20 cellular contexts compared by ENCODE assay signal in genomic region chr6:16476861-16477260, GRCh38.
DNase-seq lines count a peak whose midpoint lies in the region; ATAC-seq, FAIRE-seq and TF ChIP-seq lines count a peak whose summit lies in the region.
"Had no signal": no experiment of that assay in that cellular context is flagged by ENCODE, and none has a peak within 500 bp of the region (broad histone marks: within the 10 kb centered on the region; RNA-seq: fewer than 3 reads in every experiment).

No MANE protein-coding gene starts in this region.

- TF ChIP-seq POLR2A in GM12892 (IDR thresholded peaks at IDR 0.05; ENCODE audit: low read depth, low read length), result no peak; the same call in 1 of the 2 replicates

- TF ChIP-seq CTCF in type B pancreatic cell (conservative IDR thresholded peaks at IDR 0.05), result no peak

- H3K27ac Mint-ChIP-seq in activated CD4-positive, alpha-beta memory T cell treated with anti-CD3 and anti-CD28 coated beads for 36 hours, result peak overlapping the region; percentile 69
- H3K27ac Mint-ChIP-seq in activated CD4-positive, alpha-beta memory T cell treated with anti-CD3 and anti-CD28 coated beads, Interleukin-2, amount 10 ng/mL, durations not matched to agents 7 days and 5 days, result no peak overlapping the region
- peak overlapping the region; percentile 90 for H3K27ac Mint-ChIP-seq in memory B cell
- no peak overlapping the region for H3K27ac Mint-ChIP-seq in type B pancreatic cell
- H3K27ac Mint-ChIP-seq: neural progenitor cell had no signal

- H3K4me3 Mint-ChIP-seq in activated CD4-positive, alpha-beta memory T cell treated with anti-CD3 and anti-CD28 coated beads for 36 hours, result no peak overlapping the region
- H3K4me3 Mint-ChIP-seq in activated CD4-positive, alpha-beta memory T cell treated with anti-CD3 and anti-CD28 coated beads, Interleukin-2, amount 10 ng/mL, durations not matched to agents 7 days and 5 days, result no peak overlapping the region
- H3K4me3 Mint-ChIP-seq in memory B cell, result peak overlapping the region; percentile 15
- no peak overlapping the region for H3K4me3 Mint-ChIP-seq in type B pancreatic cell
- H3K4me3 Mint-ChIP-seq: neural progenitor cell had no signal

- POLR2A ChIA-PET in activated CD4-positive, alpha-beta memory T cell treated with anti-CD3 and anti-CD28 coated beads for 36 hours (lab: Charles Lee), result no interaction called here
- POLR2A ChIA-PET in activated CD4-positive, alpha-beta memory T cell treated with anti-CD3 and anti-CD28 coated beads, Interleukin-2, amount 10 ng/mL, durations not matched to agents 7 days and 5 days (lab: Charles Lee), result interaction anchor here (8.9 kb wide), 1 partner anchor 41 kb away, joined by 106 read pairs; no protein-coding TSS in a partner anchor

- peaks cover 30% of the 10 kb centered on the region for H3K36me3 Mint-ChIP-seq in activated CD4-positive, alpha-beta memory T cell treated with anti-CD3 and anti-CD28 coated beads for 36 hours
- peaks cover 63% of the 10 kb centered on the region for H3K36me3 Mint-ChIP-seq in activated CD4-positive, alpha-beta memory T cell treated with anti-CD3 and anti-CD28 coated beads, Interleukin-2, amount 10 ng/mL, durations not matched to agents 7 days and 5 days (ENCODE audit: low read depth)
- peaks cover under 1% of the 10 kb centered on the region for H3K36me3 Mint-ChIP-seq in memory B cell
- peaks cover 17% of the 10 kb centered on the region for H3K36me3 Mint-ChIP-seq in type B pancreatic cell
- H3K36me3 Mint-ChIP-seq: neural progenitor cell had no signal

- peaks cover 93% of the 10 kb centered on the region for H3K4me1 Mint-ChIP-seq in activated CD4-positive, alpha-beta memory T cell treated with anti-CD3 and anti-CD28 coated beads for 36 hours (ENCODE audit: low read depth)
- peaks cover 91% of the 10 kb centered on the region for H3K4me1 Mint-ChIP-seq in activated CD4-positive, alpha-beta memory T cell treated with anti-CD3 and anti-CD28 coated beads, Interleukin-2, amount 10 ng/mL, durations not matched to agents 7 days and 5 days
- peaks cover 28% of the 10 kb centered on the region for H3K4me1 Mint-ChIP-seq in memory B cell
- peaks cover 11% of the 10 kb centered on the region for H3K4me1 Mint-ChIP-seq in type B pancreatic cell (ENCODE audit: unreplicated experiment)
- H3K4me1 Mint-ChIP-seq: neural progenitor cell had no signal

- peak; percentile 78 for FAIRE-seq in GM12892 (lab: Jason Lieb, UNC)
- FAIRE-seq: A204.1 had no signal

- peaks cover 5% of the 10 kb centered on the region for H3K9me3 Mint-ChIP-seq in activated CD4-positive, alpha-beta memory T cell treated with anti-CD3 and anti-CD28 coated beads for 36 hours
- peaks cover 9% of the 10 kb centered on the region for H3K9me3 Mint-ChIP-seq in activated CD4-positive, alpha-beta memory T cell treated with anti-CD3 and anti-CD28 coated beads, Interleukin-2, amount 10 ng/mL, durations not matched to agents 7 days and 5 days
- H3K9me3 Mint-ChIP-seq in memory B cell, result no peaks in the 10 kb centered on the region
- peaks cover 9% of the 10 kb centered on the region for H3K9me3 Mint-ChIP-seq in type B pancreatic cell
- H3K9me3 Mint-ChIP-seq: neural progenitor cell had no signal

- CTCF ChIA-PET in activated CD4-positive, alpha-beta memory T cell treated with anti-CD3 and anti-CD28 coated beads for 36 hours (lab: Charles Lee), result interaction anchor here (2.1 kb wide), 1 partner anchor 34 kb away, joined by 5 read pairs; no protein-coding TSS in a partner anchor
- CTCF ChIA-PET in activated CD4-positive, alpha-beta memory T cell treated with anti-CD3 and anti-CD28 coated beads, Interleukin-2, amount 10 ng/mL, durations not matched to agents 7 days and 5 days (lab: Charles Lee), result no interaction called here

- ATAC-seq in HG03378 (IDR thresholded peaks at IDR 0.05; ENCODE audit: unreplicated experiment) (peak; percentile 26), memory B cell (ENCODE audit: low read depth) (peak; percentile 45)

- no peak for DNase-seq in activated CD4-positive, alpha-beta memory T cell treated with anti-CD3 and anti-CD28 coated beads for 36 hours
- DNase-seq in activated CD4-positive, alpha-beta memory T cell treated with anti-CD3 and anti-CD28 coated beads, Interleukin-2, amount 10 ng/mL, durations not matched to agents 7 days and 5 days, result no peak
- DNase-seq in GM12892 (ENCODE audit: insufficient read length) (no peak), memory B cell (ENCODE audit: low spot score in 2 of 2) (peak in 1 of 2 donors; percentile 13), occipital lobe (lab: John Stamatoyannopoulos, UW) (no peak), type B pancreatic cell (ENCODE audit: extremely low spot score, unreplicated experiment) (no peak), NCI-H1436 treated with DMSO at 0.1 percent for 48 hours (lab: John Stamatoyannopoulos, UW) (no peak)
- DNase-seq: activated CD4-positive, alpha-beta T cell treated with anti-CD3 and anti-CD28 coated beads for 4 hours; aorta; cerebellar nuclear complex; effector CD8-positive, alpha-beta T cell; heart right ventricle; NCI-H2171 treated with DMSO at 0.1 percent for 48 hours; NCI-H82; PC-9; stomach; T1000 had no signal

- intact Hi-C loops in activated CD4-positive, alpha-beta memory T cell treated with anti-CD3 and anti-CD28 coated beads for 36 hours (cut with micrococcal nuclease), result no loop called here

- no peaks in the 10 kb centered on the region for H3K27me3 Mint-ChIP-seq in activated CD4-positive, alpha-beta memory T cell treated with anti-CD3 and anti-CD28 coated beads for 36 hours
- no peaks in the 10 kb centered on the region for H3K27me3 Mint-ChIP-seq in activated CD4-positive, alpha-beta memory T cell treated with anti-CD3 and anti-CD28 coated beads, Interleukin-2, amount 10 ng/mL, durations not matched to agents 7 days and 5 days
- H3K27me3 Mint-ChIP-seq in memory B cell (no peaks in the 10 kb centered on the region), type B pancreatic cell (no peaks in the 10 kb centered on the region)

Comparison
In these comparisons a context has a peak if more than half of its experiments do, and no peak if none do; other contexts are left out.
1. H3K27ac Mint-ChIP-seq: peak in activated CD4-positive, alpha-beta memory T cell treated with anti-CD3 and anti-CD28 coated beads for 36 hours (single experiment) and memory B cell (single experiment); none in activated CD4-positive, alpha-beta memory T cell treated with anti-CD3 and anti-CD28 coated beads, Interleukin-2, amount 10 ng/mL, durations not matched to agents 7 days and 5 days (single experiment) and type B pancreatic cell (single experiment).